In genomic region chr6:3345836-3346235, GRCh38 we compare ENCODE assay signal across 1 cellular context.
TF ChIP-seq lines count a peak whose summit lies in the region.

No MANE protein-coding gene starts in this region.

TF ChIP-seq in IMR-90, 13 proteins besides CTCF, POLR2A, EP300 and RAD21:
- TF ChIP-seq CEBPB (IDR thresholded peaks at IDR 0.05; ENCODE audit: low read depth, low read length) (no peak), NFE2L2 (IDR thresholded peaks at IDR 0.05; ENCODE audit: low read depth, low read length) (no peak), BHLHE40 (IDR thresholded peaks at IDR 0.05; ENCODE audit: low read depth, low read length) (no peak), USF2 (IDR thresholded peaks at IDR 0.05; ENCODE audit: low read depth, low read length) (no peak), FOS (IDR thresholded peaks at IDR 0.05; ENCODE audit: low read depth, low read length) (no peak), SMC3 (IDR thresholded peaks at IDR 0.05; ENCODE audit: low read depth, low read length) (no peak), MXI1 (IDR thresholded peaks at IDR 0.05; ENCODE audit: borderline replicate concordance, low read depth, low read length) (no peak), RFX5 (IDR thresholded peaks at IDR 0.05; ENCODE audit: low read depth, low read length) (no peak), CHD1 (IDR thresholded peaks at IDR 0.05; ENCODE audit: low read depth, low read length) (no peak), RCOR1 (IDR thresholded peaks at IDR 0.05; ENCODE audit: insufficient replicate concordance, low read length) (no peak), MAFK (IDR thresholded peaks at IDR 0.05; ENCODE audit: low read depth, low read length) (no peak)
TF ChIP-seq in IMR-90: peak in this region for 0.
